Comparison of ENCODE assay signal across 26 cellular contexts in genomic region chr20:24732599-24732998, GRCh38.
"Had no signal": no experiment of that assay in that cellular context is flagged by ENCODE, and none has a peak within 500 bp of the region (broad histone marks: within the 10 kb centered on the region; RNA-seq: fewer than 3 reads in every experiment).

No MANE protein-coding gene starts in this region.

- H3K36me3 Mint-ChIP-seq: activated CD4-positive, alpha-beta memory T cell treated with anti-CD3 and anti-CD28 coated beads for 36 hours; activated naive CD4-positive, alpha-beta T cell treated with anti-CD3 and anti-CD28 coated beads, Interleukin-2, amount 10 ng/mL, durations not matched to agents 7 days and 5 days; activated naive CD4-positive, alpha-beta T cell treated with anti-CD3 and anti-CD28 coated beads, Interleukin-2, amount 50 U/mL, for 72 hours; activated naive CD8-positive, alpha-beta T cell treated with anti-CD3 and anti-CD28 coated beads, Interleukin-2, amount 10 ng/mL, durations not matched to agents 7 days and 5 days; brain had no signal

- H3K4me3 ChIP-seq: ascending aorta, breast epithelium, cardiac muscle cell, colonic mucosa, gastroesophageal sphincter had no signal

- H3K27me3 ChIP-seq: ascending aorta, breast epithelium, cardiac muscle cell, colonic mucosa, foreskin keratinocyte, gastroesophageal sphincter had no signal

- H3K4me3 Mint-ChIP-seq: activated CD4-positive, alpha-beta memory T cell treated with anti-CD3 and anti-CD28 coated beads for 36 hours; activated CD4-positive, alpha-beta T cell treated with anti-CD3 and anti-CD28 coated beads for 36 hours; activated CD4-positive, alpha-beta T cell treated with anti-CD3 and anti-CD28 coated beads, Interleukin-2, amount 10 ng/mL, durations not matched to agents 24 days and 14 days; activated CD8-positive, alpha-beta T cell treated with anti-CD3 and anti-CD28 coated beads, Interleukin-2, amount 10 ng/mL, durations not matched to agents 7 days and 5 days; activated naive CD4-positive, alpha-beta T cell treated with anti-CD3 and anti-CD28 coated beads, Interleukin-2, amount 10 ng/mL, durations not matched to agents 7 days and 5 days; activated naive CD8-positive, alpha-beta T cell treated with anti-CD3 and anti-CD28 coated beads, Interleukin-2, amount 10 ng/mL, durations not matched to agents 7 days and 5 days; activated T-cell treated with anti-CD3 and anti-CD28 coated beads, Interleukin-2, amount 50 U/mL, for 24 hours; activated T-cell treated with anti-CD3 and anti-CD28 coated beads, Interleukin-2, amount 50 U/mL, for 72 hours; brain had no signal

- H3K9me3 Mint-ChIP-seq: activated CD4-positive, alpha-beta memory T cell treated with anti-CD3 and anti-CD28 coated beads for 36 hours; activated CD4-positive, alpha-beta T cell treated with anti-CD3 and anti-CD28 coated beads, Interleukin-2, amount 10 ng/mL, durations not matched to agents 24 days and 14 days; activated naive CD4-positive, alpha-beta T cell treated with anti-CD3 and anti-CD28 coated beads, Interleukin-2, amount 10 ng/mL, durations not matched to agents 7 days and 5 days; activated naive CD4-positive, alpha-beta T cell treated with anti-CD3 and anti-CD28 coated beads, Interleukin-2, amount 50 U/mL, for 72 hours; activated naive CD8-positive, alpha-beta T cell treated with anti-CD3 and anti-CD28 coated beads, Interleukin-2, amount 10 ng/mL, durations not matched to agents 7 days and 5 days; activated T-cell treated with anti-CD3 and anti-CD28 coated beads, Interleukin-2, amount 50 U/mL, for 24 hours; activated T-cell treated with anti-CD3 and anti-CD28 coated beads, Interleukin-2, amount 50 U/mL, for 72 hours; brain had no signal

- H3K27ac Mint-ChIP-seq: activated CD4-positive, alpha-beta memory T cell treated with anti-CD3 and anti-CD28 coated beads for 36 hours; activated CD4-positive, alpha-beta T cell treated with anti-CD3 and anti-CD28 coated beads for 36 hours; activated CD4-positive, alpha-beta T cell treated with anti-CD3 and anti-CD28 coated beads, Interleukin-2, amount 10 ng/mL, durations not matched to agents 24 days and 14 days; activated CD8-positive, alpha-beta T cell treated with anti-CD3 and anti-CD28 coated beads, Interleukin-2, amount 10 ng/mL, durations not matched to agents 7 days and 5 days; activated naive CD4-positive, alpha-beta T cell treated with anti-CD3 and anti-CD28 coated beads, Interleukin-2, amount 10 ng/mL, durations not matched to agents 7 days and 5 days; activated naive CD4-positive, alpha-beta T cell treated with anti-CD3 and anti-CD28 coated beads, Interleukin-2, amount 50 U/mL, for 72 hours; activated naive CD8-positive, alpha-beta T cell treated with anti-CD3 and anti-CD28 coated beads, Interleukin-2, amount 10 ng/mL, durations not matched to agents 7 days and 5 days; activated T-cell treated with anti-CD3 and anti-CD28 coated beads, Interleukin-2, amount 50 U/mL, for 24 hours; activated T-cell treated with anti-CD3 and anti-CD28 coated beads, Interleukin-2, amount 50 U/mL, for 72 hours; brain had no signal

- H3K27ac ChIP-seq: ascending aorta, breast epithelium, cardiac muscle cell, colonic mucosa, foreskin keratinocyte, gastroesophageal sphincter had no signal

- H3K4me1 ChIP-seq: ascending aorta, breast epithelium, colonic mucosa, foreskin keratinocyte had no signal

- H3K4me1 Mint-ChIP-seq: activated CD4-positive, alpha-beta T cell treated with anti-CD3 and anti-CD28 coated beads for 36 hours; activated CD4-positive, alpha-beta T cell treated with anti-CD3 and anti-CD28 coated beads, Interleukin-2, amount 10 ng/mL, durations not matched to agents 24 days and 14 days; activated naive CD4-positive, alpha-beta T cell treated with anti-CD3 and anti-CD28 coated beads, Interleukin-2, amount 10 ng/mL, durations not matched to agents 7 days and 5 days; activated naive CD8-positive, alpha-beta T cell treated with anti-CD3 and anti-CD28 coated beads, Interleukin-2, amount 10 ng/mL, durations not matched to agents 7 days and 5 days had no signal

- H3K27me3 Mint-ChIP-seq: activated CD4-positive, alpha-beta memory T cell treated with anti-CD3 and anti-CD28 coated beads for 36 hours; activated CD4-positive, alpha-beta T cell treated with anti-CD3 and anti-CD28 coated beads for 36 hours; activated CD4-positive, alpha-beta T cell treated with anti-CD3 and anti-CD28 coated beads, Interleukin-2, amount 10 ng/mL, durations not matched to agents 24 days and 14 days; activated naive CD8-positive, alpha-beta T cell treated with anti-CD3 and anti-CD28 coated beads, Interleukin-2, amount 10 ng/mL, durations not matched to agents 7 days and 5 days; activated T-cell treated with anti-CD3 and anti-CD28 coated beads, Interleukin-2, amount 50 U/mL, for 24 hours; brain had no signal

- H3K9me3 ChIP-seq: ascending aorta, breast epithelium, colonic mucosa, gastroesophageal sphincter had no signal

- H3K36me3 ChIP-seq: ascending aorta, breast epithelium, cardiac muscle cell, colonic mucosa, gastroesophageal sphincter had no signal

- ATAC-seq: activated CD4-positive, alpha-beta T cell treated with anti-CD3 and anti-CD28 coated beads for 36 hours; activated CD8-positive, alpha-beta T cell treated with anti-CD3 and anti-CD28 coated beads, Interleukin-2, amount 10 ng/mL, durations not matched to agents 7 days and 5 days; activated naive CD4-positive, alpha-beta T cell treated with anti-CD3 and anti-CD28 coated beads, Interleukin-2, amount 50 U/mL, for 72 hours; activated T-cell treated with anti-CD3 and anti-CD28 coated beads, Interleukin-2, amount 50 U/mL, for 72 hours; esophagus mucosa; foreskin keratinocyte; gastroesophageal sphincter had no signal

- DNase-seq: activated CD4-positive, alpha-beta memory T cell treated with anti-CD3 and anti-CD28 coated beads for 36 hours; activated CD4-positive, alpha-beta T cell treated with anti-CD3 and anti-CD28 coated beads for 36 hours; activated CD4-positive, alpha-beta T cell treated with anti-CD3 and anti-CD28 coated beads, Interleukin-2, amount 10 ng/mL, durations not matched to agents 24 days and 14 days; activated CD4-positive, CD25-positive, alpha-beta regulatory T cell; activated CD4-positive, CD25-positive, alpha-beta regulatory T cell treated with anti-CD3 and anti-CD28 coated beads, Interleukin-2, amount 50 U/mL, for 72 hours; activated CD8-positive, alpha-beta T cell treated with anti-CD3 and anti-CD28 coated beads, Interleukin-2, amount 10 ng/mL, durations not matched to agents 7 days and 5 days; activated gamma-delta T cell; activated naive CD4-positive, alpha-beta T cell; activated naive CD4-positive, alpha-beta T cell treated with anti-CD3 and anti-CD28 coated beads, Interleukin-2, amount 10 ng/mL, durations not matched to agents 7 days and 5 days; activated naive CD8-positive, alpha-beta T cell treated with anti-CD3 and anti-CD28 coated beads, Interleukin-2, amount 10 ng/mL, durations not matched to agents 7 days and 5 days; activated T-cell treated with anti-CD3 and anti-CD28 coated beads for 4 hours; activated T-cell treated with anti-CD3 and anti-CD28 coated beads, Interleukin-2, amount 50 U/mL, for 24 hours; activated T-cell treated with anti-CD3 and anti-CD28 coated beads, Interleukin-2, amount 50 U/mL, for 72 hours; central memory CD4-positive, alpha-beta T cell; cerebellar nuclear complex; colonic mucosa; effector CD8-positive, alpha-beta T cell; foreskin keratinocyte; T-helper 2 cell had no signal
